19 cellular contexts compared by ENCODE assay signal in the genomic region with DNA sequence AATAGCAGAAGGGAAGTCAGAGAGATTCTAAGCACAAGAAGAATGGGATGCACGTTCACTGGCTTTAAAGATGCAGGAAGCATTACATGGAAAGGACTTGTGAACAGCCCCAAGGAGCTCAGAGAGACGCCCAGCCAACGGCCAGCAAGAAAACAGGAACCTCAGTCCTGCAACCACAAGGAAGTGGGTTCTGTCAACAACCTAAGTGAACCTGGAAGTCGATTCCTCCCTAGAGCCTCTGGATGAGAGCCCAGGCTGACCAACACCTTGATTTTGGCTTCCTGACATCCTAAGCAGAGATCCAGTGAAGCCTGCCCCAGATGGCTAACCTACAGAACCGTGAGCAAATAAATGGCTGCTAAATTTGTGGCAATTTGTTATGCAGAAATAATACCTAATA. TPM values are rescaled to one million over a fixed set of nuclear protein-coding genes. Genes with fewer than 3 reads are reported as not detected.
"Had no signal": no experiment of that assay in that cellular context is flagged by ENCODE, and none has a peak within 500 bp of the region (broad histone marks: within the 10 kb centered on the region; RNA-seq: fewer than 3 reads in every experiment).

No MANE protein-coding gene starts in this region.

- H3K27me3 ChIP-seq: breast epithelium, dorsolateral prefrontal cortex, right lobe of liver, spleen, suprapubic skin had no signal

- H3K4me3 ChIP-seq: breast epithelium, dorsolateral prefrontal cortex, lung, prostate gland, right lobe of liver, spleen, suprapubic skin had no signal

- ATAC-seq: activated CD8-positive, alpha-beta T cell treated with anti-CD3 and anti-CD28 coated beads for 36 hours; naive thymus-derived CD8-positive, alpha-beta T cell had no signal

- DNase-seq: activated CD4-positive, alpha-beta T cell treated with anti-CD3 and anti-CD28 coated beads for 4 hours; activated CD8-positive, alpha-beta memory T cell treated with anti-CD3 and anti-CD28 coated beads, Interleukin-2, amount 50 U/mL, for 4 hours; activated CD8-positive, alpha-beta T cell treated with anti-CD3 and anti-CD28 coated beads for 36 hours; activated naive CD8-positive, alpha-beta T cell treated with anti-CD3 and anti-CD28 coated beads, Interleukin-2, amount 10 ng/mL, durations not matched to agents 7 days and 5 days; anterior cingulate cortex; dorsolateral prefrontal cortex; left cardiac atrium; occipital lobe; right lobe of liver; spleen; stimulated activated CD4-positive, alpha-beta T cell treated with anti-CD3 and anti-CD28 coated beads, Interleukin-1b, Interleukin-23, amount 100 ng/mL, for 48 hours; stimulated activated naive CD4-positive, alpha-beta T cell had no signal

- H3K4me1 ChIP-seq: breast epithelium, prostate gland had no signal

- H3K27ac ChIP-seq: breast epithelium, prostate gland, right lobe of liver, spleen, suprapubic skin had no signal

- H3K36me3 ChIP-seq: breast epithelium, prostate gland, right lobe of liver, spleen, suprapubic skin had no signal

- H3K9me3 ChIP-seq: breast epithelium, prostate gland, right lobe of liver, suprapubic skin had no signal

RNA-seq across cellular contexts. Expression of a gene that starts 24.5 kb away (rescaled TPM):
- total RNA-seq: activated CD8-positive, alpha-beta T cell treated with anti-CD3 and anti-CD28 coated beads for 36 hours; activated naive CD8-positive, alpha-beta T cell treated with anti-CD3 and anti-CD28 coated beads, Interleukin-2, amount 10 ng/mL, durations not matched to agents 7 days and 5 days; breast epithelium; glomerular endothelial cell; lung; mononuclear cell; naive thymus-derived CD8-positive, alpha-beta T cell; occipital lobe; suprapubic skin had no signal

RNA-seq across cellular contexts. Expression of a gene that starts 30.1 kb away (rescaled TPM):
- total RNA-seq: activated CD8-positive, alpha-beta T cell treated with anti-CD3 and anti-CD28 coated beads for 36 hours; activated naive CD8-positive, alpha-beta T cell treated with anti-CD3 and anti-CD28 coated beads, Interleukin-2, amount 10 ng/mL, durations not matched to agents 7 days and 5 days; breast epithelium; glomerular endothelial cell; left cardiac atrium; mononuclear cell; naive thymus-derived CD8-positive, alpha-beta T cell; prostate gland; right lobe of liver; suprapubic skin had no signal

RNA-seq across cellular contexts. Expression of a gene that starts 40.1 kb away (rescaled TPM):
- total RNA-seq: activated naive CD8-positive, alpha-beta T cell treated with anti-CD3 and anti-CD28 coated beads, Interleukin-2, amount 10 ng/mL, durations not matched to agents 7 days and 5 days; naive thymus-derived CD8-positive, alpha-beta T cell had no signal
